1 cellular context compared by ENCODE assay signal in genomic region chr17:15928286-15928785, GRCh38.
TF ChIP-seq lines count a peak whose summit lies in the region.

No MANE protein-coding gene starts in this region.

TF ChIP-seq in WTC11, 78 proteins besides CTCF, POLR2A, EP300 and RAD21 (continued from another document):
- TF ChIP-seq ATF2 (CRISPR knock-in tag; IDR thresholded peaks at IDR 0.05; ENCODE audit: borderline replicate concordance, low read depth) (no peak), RORB (CRISPR knock-in tag; IDR thresholded peaks at IDR 0.05) (no peak), NFE2L1 (CRISPR knock-in tag; IDR thresholded peaks at IDR 0.05) (no peak), OVOL2 (CRISPR knock-in tag; IDR thresholded peaks at IDR 0.05; ENCODE audit: borderline replicate concordance) (no peak), ESRRA (CRISPR knock-in tag; IDR thresholded peaks at IDR 0.05; ENCODE audit: borderline replicate concordance) (no peak), FOXJ3 (CRISPR knock-in tag; IDR thresholded peaks at IDR 0.05; ENCODE audit: borderline replicate concordance) (no peak), RELA (CRISPR knock-in tag; IDR thresholded peaks at IDR 0.05; ENCODE audit: borderline replicate concordance) (no peak), ZNF121 (CRISPR knock-in tag; IDR thresholded peaks at IDR 0.05) (no peak), SOX15 (CRISPR knock-in tag; IDR thresholded peaks at IDR 0.05) (no peak)
- TF ChIP-seq, protein P1, sequence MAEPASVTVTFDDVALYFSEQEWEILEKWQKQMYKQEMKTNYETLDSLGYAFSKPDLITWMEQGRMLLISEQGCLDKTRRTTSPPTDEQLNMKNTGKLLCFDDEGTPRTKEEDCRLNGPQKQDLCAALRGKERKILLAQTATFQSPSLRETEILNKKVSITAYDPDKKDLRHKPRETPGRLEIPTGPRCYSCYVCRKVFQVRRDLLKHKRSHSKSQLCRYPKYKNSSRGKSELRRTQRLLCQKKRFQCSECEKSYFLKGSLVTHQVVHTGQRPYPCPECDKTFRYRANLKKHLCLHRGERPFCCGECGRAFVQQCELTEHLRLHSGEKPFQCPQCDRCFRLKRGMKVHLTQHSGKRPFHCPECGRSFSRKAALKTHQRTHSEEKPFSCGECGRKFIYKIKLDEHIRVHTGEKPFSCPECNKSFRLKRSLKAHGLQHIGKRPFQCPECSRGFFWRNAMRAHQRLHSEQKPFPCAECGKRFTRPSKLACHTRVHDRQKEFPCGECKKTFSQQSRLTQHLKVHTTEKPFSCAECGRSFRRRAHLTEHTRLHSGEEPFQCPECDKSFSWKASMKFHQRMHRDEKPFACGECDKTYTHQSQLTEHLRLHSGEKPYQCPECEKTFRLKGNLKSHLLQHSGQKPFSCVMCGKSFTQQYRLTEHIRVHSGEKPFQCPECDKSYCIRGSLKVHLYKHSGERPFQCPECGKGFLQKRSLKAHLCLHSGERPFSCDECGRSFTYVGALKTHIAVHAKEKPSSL (CRISPR knock-in tag; conservative IDR thresholded peaks at IDR 0.05), result no peak
- TF ChIP-seq, protein P2, sequence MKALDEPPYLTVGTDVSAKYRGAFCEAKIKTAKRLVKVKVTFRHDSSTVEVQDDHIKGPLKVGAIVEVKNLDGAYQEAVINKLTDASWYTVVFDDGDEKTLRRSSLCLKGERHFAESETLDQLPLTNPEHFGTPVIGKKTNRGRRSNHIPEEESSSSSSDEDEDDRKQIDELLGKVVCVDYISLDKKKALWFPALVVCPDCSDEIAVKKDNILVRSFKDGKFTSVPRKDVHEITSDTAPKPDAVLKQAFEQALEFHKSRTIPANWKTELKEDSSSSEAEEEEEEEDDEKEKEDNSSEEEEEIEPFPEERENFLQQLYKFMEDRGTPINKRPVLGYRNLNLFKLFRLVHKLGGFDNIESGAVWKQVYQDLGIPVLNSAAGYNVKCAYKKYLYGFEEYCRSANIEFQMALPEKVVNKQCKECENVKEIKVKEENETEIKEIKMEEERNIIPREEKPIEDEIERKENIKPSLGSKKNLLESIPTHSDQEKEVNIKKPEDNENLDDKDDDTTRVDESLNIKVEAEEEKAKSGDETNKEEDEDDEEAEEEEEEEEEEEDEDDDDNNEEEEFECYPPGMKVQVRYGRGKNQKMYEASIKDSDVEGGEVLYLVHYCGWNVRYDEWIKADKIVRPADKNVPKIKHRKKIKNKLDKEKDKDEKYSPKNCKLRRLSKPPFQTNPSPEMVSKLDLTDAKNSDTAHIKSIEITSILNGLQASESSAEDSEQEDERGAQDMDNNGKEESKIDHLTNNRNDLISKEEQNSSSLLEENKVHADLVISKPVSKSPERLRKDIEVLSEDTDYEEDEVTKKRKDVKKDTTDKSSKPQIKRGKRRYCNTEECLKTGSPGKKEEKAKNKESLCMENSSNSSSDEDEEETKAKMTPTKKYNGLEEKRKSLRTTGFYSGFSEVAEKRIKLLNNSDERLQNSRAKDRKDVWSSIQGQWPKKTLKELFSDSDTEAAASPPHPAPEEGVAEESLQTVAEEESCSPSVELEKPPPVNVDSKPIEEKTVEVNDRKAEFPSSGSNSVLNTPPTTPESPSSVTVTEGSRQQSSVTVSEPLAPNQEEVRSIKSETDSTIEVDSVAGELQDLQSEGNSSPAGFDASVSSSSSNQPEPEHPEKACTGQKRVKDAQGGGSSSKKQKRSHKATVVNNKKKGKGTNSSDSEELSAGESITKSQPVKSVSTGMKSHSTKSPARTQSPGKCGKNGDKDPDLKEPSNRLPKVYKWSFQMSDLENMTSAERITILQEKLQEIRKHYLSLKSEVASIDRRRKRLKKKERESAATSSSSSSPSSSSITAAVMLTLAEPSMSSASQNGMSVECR (CRISPR knock-in tag; IDR thresholded peaks at IDR 0.05; ENCODE audit: borderline replicate concordance), result no peak
